Comparison of ENCODE assay signal across 8 cellular contexts in genomic region chr22:49930596-49931412, GRCh38.
DNase-seq lines count a peak whose midpoint lies in the region; ATAC-seq and TF ChIP-seq lines count a peak whose summit lies in the region.

No MANE protein-coding gene starts in this region.

- in situ Hi-C loops in astrocyte of the spinal cord (cut with HindIII; ENCODE audit: low sequenced_read_pairs) = no loop called here

- H3K27ac ChIP-seq in RWPE2 (ENCODE audit: poor library complexity, severe bottlenecking) = peak overlapping the region; percentile 12

- H3K4me3 ChIP-seq in RWPE2 (ENCODE audit: severe bottlenecking) (no peak overlapping the region), astrocyte of the spinal cord (ENCODE audit: low read depth, low read length) (no peak overlapping the region)

- peaks cover 12% of the 10 kb centered on the region for H3K4me1 ChIP-seq in RWPE2 (ENCODE audit: insufficient read depth, poor library complexity, severe bottlenecking)

- TF ChIP-seq CTCF in RWPE2 (IDR thresholded peaks at IDR 0.05; ENCODE audit: poor library complexity, severe bottlenecking) (peak; percentile 66), astrocyte of the spinal cord (IDR thresholded peaks at IDR 0.05; ENCODE audit: low read depth, low read length) (peak; percentile 61)

- H3K27me3 ChIP-seq in RWPE2 (ENCODE audit: insufficient read depth, poor library complexity, severe bottlenecking) = no peaks in the 10 kb centered on the region

- H3K9me3 ChIP-seq in RWPE2 (ENCODE audit: severe bottlenecking) = no peaks in the 10 kb centered on the region

- H3K36me3 ChIP-seq in RWPE2 (ENCODE audit: low read depth) = no peaks in the 10 kb centered on the region; the same call in 1 of the 2 replicates

- ATAC-seq in RWPE2 (ENCODE audit: low read depth) (peak; percentile 47), GM18909 (IDR thresholded peaks at IDR 0.05; ENCODE audit: poor library complexity, unreplicated experiment) (no peak)

- DNase-seq in NCI-H82 (lab: John Stamatoyannopoulos, UW) = peak; percentile 63
- no peak for DNase-seq in NCI-H82 treated with DMSO at 0.1 percent for 48 hours (lab: John Stamatoyannopoulos, UW; ENCODE audit: unreplicated experiment)
- DNase-seq in HUDEP-2 (lab: John Stamatoyannopoulos, UW; ENCODE audit: unreplicated experiment in 76 of 76) = peak in 70 of 76 experiments; percentile 11 to 81 (median 55)
- DNase-seq in RWPE2 (ENCODE audit: low spot score) = no peak
- peak; percentile 43 for DNase-seq in astrocyte of the spinal cord (ENCODE audit: low read depth, low spot score)
- peak in 43 of 51 donors; percentile 9 to 82 (median 48) for DNase-seq in hypothalamus (lab: John Stamatoyannopoulos, UW)
- DNase-seq in stimulated activated CD8-positive, alpha-beta memory T cell treated with anti-CD3 and anti-CD28 coated beads, Interleukin-4, amount 100 ng/mL, for 48 hours = peak; percentile 66

Comparison
In these comparisons a context has a peak if more than half of its experiments do, and no peak if none do; other contexts are left out.
1. DNase-seq: peak in NCI-H82 (single experiment), HUDEP-2 (70 of 76), astrocyte of the spinal cord (single experiment), hypothalamus (43 of 51) and stimulated activated CD8-positive, alpha-beta memory T cell treated with anti-CD3 and anti-CD28 coated beads, Interleukin-4, amount 100 ng/mL, for 48 hours (single experiment); none in NCI-H82 treated with DMSO at 0.1 percent for 48 hours (single experiment) and RWPE2 (single experiment).